In genomic region chr10:98224509-98224908, GRCh38 we compare ENCODE assay signal across 27 cellular contexts. TPM values are rescaled to one million over a fixed set of nuclear protein-coding genes. Genes with fewer than 3 reads are reported as not detected.
A peak's percentile ranks its signal among the peaks of the same experiment; 100 is the strongest.
DNase-seq lines count a peak whose midpoint lies in the region; ATAC-seq and TF ChIP-seq lines count a peak whose summit lies in the region.
"Had no signal": no experiment of that assay in that cellular context is flagged by ENCODE, and none has a peak within 500 bp of the region (broad histone marks: within the 10 kb centered on the region; RNA-seq: fewer than 3 reads in every experiment).

No MANE protein-coding gene starts in this region.

- WGBS in mammary epithelial cell (ENCODE audit: low coverage, missing lambda C conversion rate) = 89% methylated on average over 2 of the region's 2 CpGs
- WGBS in heart left ventricle, 4 donors = 70 to 75% (median 74%) methylated on average over 2 of the region's 2 CpGs

- peaks cover 41% of the 10 kb centered on the region for H3K79me2 ChIP-seq in mammary epithelial cell (ENCODE audit: insufficient read depth, low read length)

- H3K4me3 ChIP-seq in BJ (ENCODE audit: low read depth, low read length) (no peak overlapping the region), choroid plexus epithelial cell (ENCODE audit: low read depth, low read length) (no peak overlapping the region), mammary epithelial cell (replicated peaks in 1 of 3; ENCODE audit: insufficient read depth in 1 of 3, low read depth in 2 of 3, low read length in 3 of 3) (no peak overlapping the region), heart left ventricle (no peak overlapping the region)
- H3K4me3 ChIP-seq: cardiac muscle cell, esophagus muscularis mucosa, SJSA1, spleen, testis had no signal

- CTCF ChIA-PET in BJ (lab: Yijun Ruan, JAX) = no interaction called here
- CTCF ChIA-PET in mammary epithelial cell (lab: Charles Lee; ENCODE audit: low non-redundant PET) = no interaction called here

- intact Hi-C loops in mammary epithelial cell (cut with micrococcal nuclease) (no loop called here), heart left ventricle (cut with DNase I) (no loop called here)

- H3K9ac ChIP-seq in mammary epithelial cell (ENCODE audit: insufficient read depth, low read length) = no peak overlapping the region

- dilution Hi-C loops in mammary epithelial cell (cut with HindIII; ENCODE audit: low sequenced_read_pairs) = no loop called here

- no peak for TF ChIP-seq CTCF in BJ (IDR thresholded peaks at IDR 0.05; ENCODE audit: insufficient read depth, low read depth, low read length)
- TF ChIP-seq CTCF in choroid plexus epithelial cell (conservative IDR thresholded peaks at IDR 0.05; ENCODE audit: low read depth, low read length) = no peak
- TF ChIP-seq CTCF in mammary epithelial cell (conservative IDR thresholded peaks at IDR 0.05 in 1 of 2, IDR thresholded peaks at IDR 0.05 in 1 of 2; ENCODE audit: extremely low read depth in 1 of 2, insufficient read depth in 1 of 2, low read depth in 1 of 2, low read length in 2 of 2) = no peak
- no peak for TF ChIP-seq CTCF in heart left ventricle (IDR thresholded peaks at IDR 0.05)

- H3K36me3 ChIP-seq in BJ (ENCODE audit: control insufficient read depth, insufficient read depth, low read length) (no peaks in the 10 kb centered on the region), mammary epithelial cell (ENCODE audit: insufficient read depth, low read length) (peaks cover 2% of the 10 kb centered on the region), heart left ventricle (no peaks in the 10 kb centered on the region)
- H3K36me3 ChIP-seq: cardiac muscle cell, esophagus muscularis mucosa, SJSA1, WERI-Rb-1 had no signal

- H3K27ac ChIP-seq in mammary epithelial cell (ENCODE audit: insufficient read depth, low read depth, low read length) (no peak overlapping the region), heart left ventricle (no peak overlapping the region)
- H3K27ac ChIP-seq: cardiac muscle cell, esophagus muscularis mucosa, RWPE1, SJSA1, spleen, testis, WERI-Rb-1 had no signal

- DNase-seq in BJ (ENCODE audit: low read depth) = peak; percentile 46
- peak; percentile 25 for DNase-seq in HS-5 (ENCODE audit: low read depth)
- DNase-seq in choroid plexus epithelial cell (ENCODE audit: low read depth) = peak; percentile 10
- DNase-seq in iris pigment epithelial cell (ENCODE audit: low read depth) = peak; percentile 36
- DNase-seq in activated T-cell treated with anti-CD3 and anti-CD28 coated beads, Interleukin-2, amount 50 U/mL, for 1 hour = no peak
- no peak for DNase-seq in mammary epithelial cell
- no peak for DNase-seq in GDM1 (lab: John Stamatoyannopoulos, UW)
- no peak for DNase-seq in heart left ventricle
- DNase-seq: activated CD4-positive, alpha-beta T cell treated with anti-CD3 and anti-CD28 coated beads for 48 hours; activated effector memory CD4-positive, alpha-beta T cell treated with Interleukin-2 at 50 U/mL for 16 hours; aorta; CD4-positive, alpha-beta memory T cell; endodermal cell; kidney; left ventricle myocardium superior; NCI-H1048; NCI-H1694; NCI-H510A; spleen; stimulated activated CD8-positive, alpha-beta memory T cell treated with anti-CD3 and anti-CD28 coated beads, Interleukin-4, amount 100 ng/mL, for 48 hours; T-cell; testis had no signal

- H2AFZ ChIP-seq in mammary epithelial cell (ENCODE audit: low read depth, low read length) = no peak overlapping the region

- in situ Hi-C loops in mammary epithelial cell (cut with MboI; ENCODE audit: low sequenced_read_pairs in 2 of 2) = no loop called here

- ATAC-seq in heart left ventricle = no peak
- ATAC-seq: left ventricle myocardium superior, T-cell had no signal

- no TSS peak for BruUV-seq in mammary epithelial cell (replicated peaks; lab: Mats Ljungman, UMichigan)

- H3K9me3 ChIP-seq in mammary epithelial cell (replicated peaks; ENCODE audit: insufficient read depth, low read length) = no peaks in the 10 kb centered on the region
- peaks cover 0 to 25% (median 10%) of the 10 kb centered on the region in 12 donors for H3K9me3 ChIP-seq in heart left ventricle
- H3K9me3 ChIP-seq: SJSA1, testis had no signal

- H3K27me3 ChIP-seq in BJ (ENCODE audit: control insufficient read depth, insufficient read depth, low read length) (no peaks in the 10 kb centered on the region), mammary epithelial cell (ENCODE audit: insufficient read depth, low read length) (no peaks in the 10 kb centered on the region), heart left ventricle (no peaks in the 10 kb centered on the region)
- H3K27me3 ChIP-seq: cardiac muscle cell, esophagus muscularis mucosa, SJSA1, spleen, testis had no signal

- no peaks in the 10 kb centered on the region for H3K4me1 ChIP-seq in mammary epithelial cell (ENCODE audit: insufficient read depth, low read length)
- peaks cover 0 to 21% (median 9%) of the 10 kb centered on the region in 12 donors for H3K4me1 ChIP-seq in heart left ventricle
- H3K4me1 ChIP-seq: testis had no signal

- no peak for TF ChIP-seq POLR2A in heart left ventricle (IDR thresholded peaks at IDR 0.05)

- no peak overlapping the region for H3K4me2 ChIP-seq in mammary epithelial cell (ENCODE audit: insufficient read depth, low read depth, low read length)

- POLR2A ChIA-PET in BJ (lab: Charles Lee) = interaction anchor here (0.5 kb wide), 1 partner anchor 137 kb away, joined by 3 read pairs; no protein-coding TSS in a partner anchor

- no peaks in the 10 kb centered on the region for H4K20me1 ChIP-seq in mammary epithelial cell (ENCODE audit: insufficient read depth, low read length)

RNA-seq across cellular contexts. Expression of gene LOXL4, which starts 43.5 kb away (rescaled TPM):
- polyA plus RNA-seq in BJ (2011; rRNA removed) (67.9 and 75.5 TPM in 2 replicates), mammary epithelial cell (not detected), heart left ventricle (10 to 100 TPM in 1 of 2 donors, under 1 TPM in 1; 0.88 to 13.5 TPM)
- 32.5 and 61.1 TPM in 2 replicates for polyA minus RNA-seq in BJ (2011; rRNA and poly(A)+ RNA removed)
- total RNA-seq in mammary epithelial cell (10 to 100 TPM in 1 of 2 donors, not detected in 1; 26.5 TPM), heart left ventricle (10 to 100 TPM in 2 of 9 donors, 1 to 10 TPM in 7; 1.0 to 68.8 (median 1.7) TPM)
- not detected for polyA minus RNA-seq in mammary epithelial cell
- total RNA-seq: CD4-positive, alpha-beta memory T cell had no signal

Comparison
In these comparisons a context has a peak if more than half of its experiments do, and no peak if none do; other contexts are left out.
1. DNase-seq: peak in BJ (single experiment), HS-5 (single experiment), choroid plexus epithelial cell (single experiment) and iris pigment epithelial cell (single experiment); none in activated T-cell treated with anti-CD3 and anti-CD28 coated beads, Interleukin-2, amount 50 U/mL, for 1 hour (single experiment), mammary epithelial cell (single experiment), GDM1 (single experiment) and heart left ventricle (0 of 5).